ENCODE assay signal across 18 cellular contexts in the genomic region with DNA sequence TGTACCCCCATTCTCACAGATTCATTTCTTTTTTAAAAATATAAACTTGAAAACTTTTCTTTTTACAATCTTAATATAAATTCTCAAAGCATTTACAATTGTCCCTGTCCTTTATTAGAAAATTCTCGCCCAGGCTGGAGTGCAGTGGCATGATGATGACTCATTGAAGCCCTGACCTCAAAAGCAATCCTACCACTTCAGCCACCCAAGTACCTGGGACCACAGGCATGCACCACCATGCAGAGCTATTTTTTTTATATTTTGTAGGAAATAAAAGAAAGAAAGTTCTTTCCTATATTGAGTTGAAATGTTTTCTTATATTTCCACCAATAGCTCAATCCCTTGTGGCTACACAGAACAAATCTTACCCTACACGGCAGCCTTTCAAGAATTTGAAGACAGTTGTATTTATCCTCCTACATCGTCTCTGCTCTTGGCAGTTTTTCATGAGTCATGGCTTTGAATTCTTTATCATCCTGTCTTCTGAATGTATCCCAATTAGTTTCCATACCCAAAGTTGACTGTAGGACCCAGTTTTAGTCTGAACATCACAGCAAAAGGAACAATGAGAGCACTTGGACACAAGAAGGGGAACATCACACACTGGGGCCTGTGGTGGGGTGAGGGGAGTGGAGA. TPM values are rescaled to one million over a fixed set of nuclear protein-coding genes. Genes with fewer than 3 reads are reported as not detected.
DNase-seq lines count a peak whose midpoint lies in the region; ATAC-seq, FAIRE-seq and TF ChIP-seq lines count a peak whose summit lies in the region.
"Had no signal": no experiment of that assay in that cellular context is flagged by ENCODE, and none has a peak within 500 bp of the region (broad histone marks: within the 10 kb centered on the region; RNA-seq: fewer than 3 reads in every experiment).

No MANE protein-coding gene starts in this region.

- H3K4me3 ChIP-seq in choroid plexus epithelial cell (ENCODE audit: low read depth, low read length) (no peak overlapping the region), pancreas (no peak overlapping the region), kidney (ENCODE audit: low read length in 2 of 2) (no peak overlapping the region)
- H3K4me3 ChIP-seq: prostate gland had no signal

- H3K27me3 ChIP-seq in pancreas = no peaks in the 10 kb centered on the region

- no peaks in the 10 kb centered on the region for H3K27me3 Mint-ChIP-seq in nephron progenitor cell (ENCODE audit: low read depth, poor library complexity)

- no peak overlapping the region for H3K9ac ChIP-seq in kidney (ENCODE audit: low read length in 2 of 2)

- H3K9me3 ChIP-seq in pancreas = no peaks in the 10 kb centered on the region
- H3K9me3 ChIP-seq in kidney (ENCODE audit: control insufficient read depth in 1 of 2, low read length in 2 of 2) = no peaks in the 10 kb centered on the region
- H3K9me3 ChIP-seq: prostate gland had no signal

- FAIRE-seq in pancreas (lab: Jason Lieb, UNC) = no peak
- no peak for FAIRE-seq in kidney (lab: Jason Lieb, UNC)

- H3K4me3 Mint-ChIP-seq in nephron progenitor cell = no peak overlapping the region

- ATAC-seq in HG03045 (IDR thresholded peaks at IDR 0.05; ENCODE audit: unreplicated experiment) (no peak), pancreas (no peak), GM18498 (IDR thresholded peaks at IDR 0.05; ENCODE audit: unreplicated experiment) (no peak)
- ATAC-seq: esophagus mucosa, Panc1 had no signal

- 61 to 62% methylated on average over 3 of the region's 3 CpGs for WGBS in pancreas, 2 donors

- H3K27ac Mint-ChIP-seq in nephron progenitor cell = peak overlapping the region; percentile 40

- DNase-seq in DMS53 treated with DMSO at 0.1 percent for 48 hours (lab: John Stamatoyannopoulos, UW; ENCODE audit: unreplicated experiment) (peak; percentile 61), NCI-H226 (peak; percentile 75), choroid plexus epithelial cell (ENCODE audit: low read depth) (peak; percentile 66), nephron progenitor cell (no peak), pancreas (no peak), kidney (no peak)
- DNase-seq: cerebellar nuclear complex; midbrain; NCI-H1105; NCI-H446 treated with DMSO at 0.1 percent for 48 hours; stimulated activated CD4-positive, alpha-beta T cell treated with anti-CD3 and anti-CD28 coated beads, Interleukin-4, amount 100 ng/mL, for 1 hour; stimulated activated naive CD4-positive, alpha-beta T cell had no signal

- peaks cover 4% of the 10 kb centered on the region for H3K4me1 Mint-ChIP-seq in nephron progenitor cell

- intact Hi-C loops in pancreas (cut with DNase I) (no loop called here), kidney (cut with DNase I) (no loop called here)

- TF ChIP-seq CTCF in choroid plexus epithelial cell (conservative IDR thresholded peaks at IDR 0.05; ENCODE audit: low read depth, low read length) (no peak), nephron progenitor cell (IDR thresholded peaks at IDR 0.05) (no peak), pancreas (IDR thresholded peaks at IDR 0.05) (no peak), kidney (IDR thresholded peaks at IDR 0.05; ENCODE audit: borderline replicate concordance, extremely low read depth, insufficient read depth) (no peak)

- H3K27ac ChIP-seq in pancreas (no peak overlapping the region), kidney (ENCODE audit: low read depth in 2 of 2, low read length in 2 of 2) (no peak overlapping the region)
- H3K27ac ChIP-seq: HL-60, prostate gland had no signal

- H3K4me1 ChIP-seq in pancreas (no peaks in the 10 kb centered on the region), kidney (ENCODE audit: control insufficient read depth in 1 of 2, insufficient read depth in 1 of 2, low read depth in 1 of 2, low read length in 2 of 2) (no peaks in the 10 kb centered on the region)
- H3K4me1 ChIP-seq: prostate gland had no signal

- H3K9me3 Mint-ChIP-seq in nephron progenitor cell = no peaks in the 10 kb centered on the region

- H3K36me3 Mint-ChIP-seq in nephron progenitor cell (ENCODE audit: low read depth) = no peaks in the 10 kb centered on the region

- H3K36me3 ChIP-seq in pancreas (no peaks in the 10 kb centered on the region), kidney (ENCODE audit: control insufficient read depth in 1 of 2, insufficient read depth in 2 of 2, low read length in 2 of 2) (no peaks in the 10 kb centered on the region)
- H3K36me3 ChIP-seq: prostate gland had no signal

RNA-seq across cellular contexts. Expression of a gene that starts 52.4 kb away (rescaled TPM):
- total RNA-seq in pancreas (under 1 TPM; 0.16 to 0.64 (median 0.26) TPM), kidney (1.2 TPM)
- polyA plus RNA-seq in pancreas (1 to 10 TPM in 1 of 2 donors, under 1 TPM in 1; 0.19 to 1.2 TPM), kidney (ENCODE audit: insufficient read depth, low read depth, low replicate concordance) (0.69 TPM)

Comparison
In these comparisons a context has a peak if more than half of its experiments do, and no peak if none do; other contexts are left out.
1. DNase-seq: peak in DMS53 treated with DMSO at 0.1 percent for 48 hours (single experiment), NCI-H226 (single experiment) and choroid plexus epithelial cell (single experiment); none in nephron progenitor cell (single experiment), pancreas (0 of 6) and kidney (single experiment).